In genomic region chr15:80695911-80696651, GRCh38 we compare ENCODE assay signal across 8 cellular contexts. TPM values are rescaled to one million over a fixed set of nuclear protein-coding genes. Genes with fewer than 3 reads are reported as not detected.
A peak's percentile ranks its signal among the peaks of the same experiment; 100 is the strongest.
DNase-seq lines count a peak whose midpoint lies in the region; ATAC-seq and TF ChIP-seq lines count a peak whose summit lies in the region.

No MANE protein-coding gene starts in this region.

- H3K27ac ChIP-seq in coronary artery (peak overlapping the region; percentile 11 to 91), lung (ENCODE audit: low read depth in 1 of 2, low read length in 1 of 2) (peak overlapping the region in 1 of 2 donors; percentile 96), stomach smooth muscle (ENCODE audit: low read length) (peak overlapping the region; percentile 49)

- H3K9me3 ChIP-seq in Caco-2 (no peaks in the 10 kb centered on the region), lung (ENCODE audit: control insufficient read depth in 2 of 2, insufficient read depth in 1 of 2, low read length in 1 of 2) (no peaks in the 10 kb centered on the region), stomach smooth muscle (ENCODE audit: control insufficient read depth in 2 of 2, low read length in 2 of 2) (no peaks in the 10 kb centered on the region)

- POLR2A ChIA-PET in Caco-2 (lab: Charles Lee), result no interaction called here

- H3K4me3 ChIP-seq in Caco-2 (ENCODE audit: low read depth, low read length), result peak overlapping the region; percentile 86
- peak overlapping the region; percentile 81 for H3K4me3 ChIP-seq in coronary artery
- peak overlapping the region; percentile 98 for H3K4me3 ChIP-seq in lung
- H3K4me3 ChIP-seq in stomach smooth muscle (ENCODE audit: low read length in 2 of 2), result peak overlapping the region; percentile 73 to 86

- peaks cover 23% of the 10 kb centered on the region for H3K4me1 Mint-ChIP-seq in Caco-2 (ENCODE audit: low read depth, unreplicated experiment)
- peaks cover 13% of the 10 kb centered on the region for H3K4me1 Mint-ChIP-seq in T-helper 1 cell treated with Interleukin-12 subunit alpha and Interleukin-12 subunit beta and Interleukin-4 antibody, amounts not matched to agents 30 μg/mL and 1 μg/mL, for 36 hours (ENCODE audit: low read depth)

- peaks cover 8% of the 10 kb centered on the region for H3K36me3 Mint-ChIP-seq in Caco-2 (ENCODE audit: insufficient read depth, unreplicated experiment)
- H3K36me3 Mint-ChIP-seq in T-helper 1 cell treated with Interleukin-12 subunit alpha and Interleukin-12 subunit beta and Interleukin-4 antibody, amounts not matched to agents 30 μg/mL and 1 μg/mL, for 36 hours (ENCODE audit: low read depth), result no peaks in the 10 kb centered on the region

- DNase-seq in Caco-2 (peak in 1 of 2 experiments; percentile 27), coronary artery (ENCODE audit: low spot score) (no peak), lung (ENCODE audit: low spot score) (peak; percentile 53), NCI-H1092 (lab: John Stamatoyannopoulos, UW) (no peak)

- no peaks in the 10 kb centered on the region for H3K27me3 Mint-ChIP-seq in Caco-2 (ENCODE audit: insufficient read depth, unreplicated experiment)
- H3K27me3 Mint-ChIP-seq in T-helper 1 cell treated with Interleukin-12 subunit alpha and Interleukin-12 subunit beta and Interleukin-4 antibody, amounts not matched to agents 30 μg/mL and 1 μg/mL, for 36 hours (ENCODE audit: low read depth), result peaks cover 49% of the 10 kb centered on the region

- no TSS peak for BruUV-seq in Caco-2 (replicated peaks; lab: Mats Ljungman, UMichigan)

- peak in 1 of 2 experiments; percentile 50 for TF ChIP-seq CTCF in Caco-2 (IDR thresholded peaks at IDR 0.05; ENCODE audit: insufficient read depth in 1 of 2, low read depth in 1 of 2, low read length in 1 of 2, severe bottlenecking in 1 of 2, unreplicated experiment in 1 of 2)
- TF ChIP-seq CTCF in coronary artery (IDR thresholded peaks at IDR 0.05), result no peak
- TF ChIP-seq CTCF in lung (IDR thresholded peaks at IDR 0.05; ENCODE audit: control extremely low read depth, extremely low read depth), result no peak

- peak overlapping the region; percentile 63 for H3K27ac Mint-ChIP-seq in Caco-2 (ENCODE audit: unreplicated experiment)
- H3K27ac Mint-ChIP-seq in T-helper 1 cell treated with Interleukin-12 subunit alpha and Interleukin-12 subunit beta and Interleukin-4 antibody, amounts not matched to agents 30 μg/mL and 1 μg/mL, for 36 hours, result peak overlapping the region; percentile 73

- peak; percentile 29 for ATAC-seq in HG03045 (IDR thresholded peaks at IDR 0.05; ENCODE audit: unreplicated experiment)
- no peak for ATAC-seq in lung (ENCODE audit: insufficient read depth, low FRiP score)
- no peak for ATAC-seq in HG03095 (IDR thresholded peaks at IDR 0.05; ENCODE audit: unreplicated experiment)

- H3K9me3 Mint-ChIP-seq in Caco-2 (ENCODE audit: unreplicated experiment), result no peaks in the 10 kb centered on the region
- no peaks in the 10 kb centered on the region for H3K9me3 Mint-ChIP-seq in T-helper 1 cell treated with Interleukin-12 subunit alpha and Interleukin-12 subunit beta and Interleukin-4 antibody, amounts not matched to agents 30 μg/mL and 1 μg/mL, for 36 hours

- no peaks in the 10 kb centered on the region for H3K27me3 ChIP-seq in Caco-2 (replicated peaks; ENCODE audit: control insufficient read depth, insufficient read depth, low read length)
- no peaks in the 10 kb centered on the region for H3K27me3 ChIP-seq in lung (ENCODE audit: control insufficient read depth, insufficient read depth)
- no peaks in the 10 kb centered on the region for H3K27me3 ChIP-seq in stomach smooth muscle (ENCODE audit: control insufficient read depth in 1 of 2, insufficient read depth in 2 of 2, low read length in 2 of 2)

- peaks cover 15% of the 10 kb centered on the region for H3K4me1 ChIP-seq in Caco-2
- peaks cover 5 to 7% of the 10 kb centered on the region in 2 donors for H3K4me1 ChIP-seq in lung (ENCODE audit: control insufficient read depth in 2 of 2, insufficient read depth in 2 of 2, low read length in 2 of 2)
- peaks cover 19% of the 10 kb centered on the region for H3K4me1 ChIP-seq in stomach smooth muscle (ENCODE audit: control insufficient read depth, insufficient read depth, low read length)

- intact Hi-C loops in Caco-2 (cut with micrococcal nuclease; ENCODE audit: unreplicated experiment), result loop anchor here (2.0 to 5.0 kb wide), 2 partner anchors 35 to 46 kb away; no protein-coding TSS in a partner anchor

- H3K4me3 Mint-ChIP-seq in Caco-2 (ENCODE audit: unreplicated experiment), result peak overlapping the region; percentile 86
- H3K4me3 Mint-ChIP-seq in T-helper 1 cell treated with Interleukin-12 subunit alpha and Interleukin-12 subunit beta and Interleukin-4 antibody, amounts not matched to agents 30 μg/mL and 1 μg/mL, for 36 hours, result peak overlapping the region; percentile 90

- no peaks in the 10 kb centered on the region for H3K36me3 ChIP-seq in Caco-2 (ENCODE audit: control insufficient read depth, insufficient read depth, low read length)
- no peaks in the 10 kb centered on the region for H3K36me3 ChIP-seq in lung (ENCODE audit: control insufficient read depth in 2 of 2, insufficient read depth in 2 of 2, low read length in 2 of 2)
- no peaks in the 10 kb centered on the region for H3K36me3 ChIP-seq in stomach smooth muscle (ENCODE audit: control insufficient read depth in 2 of 2, insufficient read depth in 2 of 2, low read length in 2 of 2)

- CTCF ChIA-PET in Caco-2 (lab: Charles Lee), result interaction anchor here (1.1 to 1.9 kb wide), 3 partner anchors 36 to 80 kb away, joined by 4 to 14 read pairs (median 5); no protein-coding TSS in a partner anchor

- WGBS in lung, 2 donors, result 2% methylated on average over 37 to 43 of the region's 43 CpGs

- peak overlapping the region; percentile 55 to 72 for H3K9ac ChIP-seq in stomach smooth muscle (ENCODE audit: low read length in 2 of 2)

RNA-seq across cellular contexts. Expression of gene ABHD17C, which starts 1.0 kb away (rescaled TPM):
- total RNA-seq in Caco-2 (2022) (19.2 and 25.0 TPM in 2 replicates), lung (10 to 100 TPM; 20.4 to 23.7 TPM)
- 10 to 100 TPM; 15.2 to 23.6 TPM for polyA plus RNA-seq in lung
